In the genomic region with DNA sequence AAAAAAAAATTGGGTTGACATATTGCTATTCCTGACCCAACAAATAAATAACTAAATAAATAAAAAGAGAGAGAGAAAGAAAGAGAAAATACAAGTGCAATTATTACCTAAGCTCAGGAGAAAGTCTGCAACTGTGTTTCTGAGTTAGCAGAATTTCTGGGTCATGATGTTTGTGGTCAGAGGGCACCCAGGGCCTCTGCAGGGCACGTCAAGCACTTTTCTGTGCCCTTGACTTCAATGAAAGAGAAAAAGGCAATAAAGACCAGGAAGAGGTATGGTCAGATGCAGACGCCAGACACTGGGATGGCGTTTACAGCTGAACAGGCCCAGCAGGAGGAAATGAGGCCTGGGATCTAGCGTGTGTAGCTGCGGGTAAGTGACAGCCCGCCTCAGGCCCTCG, we compare ENCODE assay signal across 30 cellular contexts.
"Had no signal": no experiment of that assay in that cellular context is flagged by ENCODE, and none has a peak within 500 bp of the region (broad histone marks: within the 10 kb centered on the region; RNA-seq: fewer than 3 reads in every experiment).

No MANE protein-coding gene starts in this region.

- H3K9ac ChIP-seq: parathyroid adenoma had no signal

- H3K4me1 ChIP-seq: colonic mucosa, parathyroid adenoma, psoas muscle, testis had no signal

- H3K4me3 ChIP-seq: colonic mucosa, dorsolateral prefrontal cortex, gastrocnemius medialis, psoas muscle, testis had no signal

- H3K27ac ChIP-seq: colonic mucosa, dorsolateral prefrontal cortex, gastrocnemius medialis, parathyroid adenoma, psoas muscle, testis, VCaP had no signal

- H3K27me3 ChIP-seq: colonic mucosa, gastrocnemius medialis, testis had no signal

- DNase-seq: activated CD4-positive, alpha-beta memory T cell treated with anti-CD3 and anti-CD28 coated beads for 36 hours; activated CD4-positive, alpha-beta T cell treated with anti-CD3 and anti-CD28 coated beads, Interleukin-2, amount 10 ng/mL, durations not matched to agents 24 days and 14 days; activated CD4-positive, CD25-positive, alpha-beta regulatory T cell treated with anti-CD3 and anti-CD28 coated beads, Interleukin-2, amount 50 U/mL, for 72 hours; activated CD8-positive, alpha-beta memory T cell treated with anti-CD3 and anti-CD28 coated beads, Interleukin-2, amount 50 U/mL, for 48 hours; activated gamma-delta T cell; activated naive CD4-positive, alpha-beta T cell treated with anti-CD3 and anti-CD28 coated beads, Interleukin-2, amount 10 ng/mL, durations not matched to agents 7 days and 5 days; activated naive CD8-positive, alpha-beta T cell treated with anti-CD3 and anti-CD28 coated beads, Interleukin-2, amount 10 ng/mL, durations not matched to agents 7 days and 5 days; activated T-cell treated with anti-CD3 and anti-CD28 coated beads, Interleukin-2, amount 50 U/mL, for 24 hours; amygdala; colonic mucosa; dorsolateral prefrontal cortex; effector memory CD8-positive, alpha-beta T cell; erythroblast; gastrocnemius medialis; glutamatergic neuron; left colon; mammary epithelial cell; psoas muscle; right cardiac atrium; stimulated activated CD4-positive, alpha-beta T cell treated with anti-CD3 and anti-CD28 coated beads, Interleukin-4, amount 100 ng/mL, for 1 hour; stimulated activated naive CD8-positive, alpha-beta T cell treated with anti-CD3 and anti-CD28 coated beads, Interleukin-15, Interleukin-2, amounts not matched to agents 100 U/mL and 50 U/mL, for 24 hours; T-helper 9 cell; testis; trophoblast cell had no signal

- FAIRE-seq: bronchial epithelial cell, keratinocyte, TTC549, urothelium cell line had no signal

- H2AFZ ChIP-seq: parathyroid adenoma had no signal

- H3K36me3 ChIP-seq: colonic mucosa, gastrocnemius medialis had no signal

- H3K9me3 ChIP-seq: colonic mucosa, gastrocnemius medialis, psoas muscle, testis had no signal

- ATAC-seq: effector memory CD8-positive, alpha-beta T cell; gastrocnemius medialis; left colon; psoas muscle; right cardiac atrium; stimulated activated naive CD8-positive, alpha-beta T cell treated with anti-CD3 and anti-CD28 coated beads, Interleukin-15, Interleukin-2, amounts not matched to agents 100 U/mL and 50 U/mL, for 24 hours had no signal
